24 cellular contexts compared by ENCODE assay signal in genomic region chr9:38293022-38293421, GRCh38.
"Had no signal": no experiment of that assay in that cellular context is flagged by ENCODE, and none has a peak within 500 bp of the region (broad histone marks: within the 10 kb centered on the region; RNA-seq: fewer than 3 reads in every experiment).

No MANE protein-coding gene starts in this region.

- H3K9me3 ChIP-seq: ascending aorta, breast epithelium had no signal

- ATAC-seq: activated CD4-positive, alpha-beta T cell treated with anti-CD3 and anti-CD28 coated beads for 36 hours; activated naive CD4-positive, alpha-beta T cell treated with anti-CD3 and anti-CD28 coated beads, Interleukin-2, amount 50 U/mL, for 72 hours; activated T-cell treated with anti-CD3 and anti-CD28 coated beads, Interleukin-2, amount 50 U/mL, for 72 hours; esophagus mucosa had no signal

- H3K4me3 ChIP-seq: ascending aorta, breast epithelium had no signal

- DNase-seq: activated CD4-positive, alpha-beta memory T cell treated with anti-CD3 and anti-CD28 coated beads, Interleukin-2, amount 10 ng/mL, durations not matched to agents 7 days and 5 days; activated CD4-positive, alpha-beta T cell treated with anti-CD3 and anti-CD28 coated beads for 36 hours; activated CD4-positive, alpha-beta T cell treated with anti-CD3 and anti-CD28 coated beads, Interleukin-2, amount 10 ng/mL, durations not matched to agents 24 days and 14 days; activated CD4-positive, CD25-positive, alpha-beta regulatory T cell; activated CD4-positive, CD25-positive, alpha-beta regulatory T cell treated with anti-CD3 and anti-CD28 coated beads, Interleukin-2, amount 50 U/mL, for 72 hours; activated CD8-positive, alpha-beta memory T cell treated with anti-CD3 and anti-CD28 coated beads, Interleukin-2, amount 50 U/mL, for 48 hours; activated gamma-delta T cell; activated naive CD4-positive, alpha-beta T cell; activated naive CD4-positive, alpha-beta T cell treated with anti-CD3 and anti-CD28 coated beads, Interleukin-2, amount 10 ng/mL, durations not matched to agents 7 days and 5 days; activated naive CD8-positive, alpha-beta T cell treated with anti-CD3 and anti-CD28 coated beads, Interleukin-2, amount 10 ng/mL, durations not matched to agents 7 days and 5 days; activated T-cell treated with anti-CD3 and anti-CD28 coated beads for 4 hours; activated T-cell treated with anti-CD3 and anti-CD28 coated beads, Interleukin-2, amount 50 U/mL, for 24 hours; activated T-cell treated with anti-CD3 and anti-CD28 coated beads, Interleukin-2, amount 50 U/mL, for 72 hours; caudate nucleus; effector CD8-positive, alpha-beta T cell; foreskin fibroblast; T-helper 2 cell had no signal

- H3K36me3 ChIP-seq: ascending aorta, breast epithelium had no signal

- H3K27me3 ChIP-seq: ascending aorta, breast epithelium had no signal

- H3K27ac ChIP-seq: breast epithelium had no signal

- FAIRE-seq: colon, endometrium, frontal cortex had no signal

- H3K4me1 ChIP-seq: breast epithelium had no signal
